Comparison of ENCODE assay signal across 22 cellular contexts in genomic region chr3:22735373-22735772, GRCh38.
DNase-seq lines count a peak whose midpoint lies in the region; ATAC-seq and TF ChIP-seq lines count a peak whose summit lies in the region.
"Had no signal": no experiment of that assay in that cellular context is flagged by ENCODE, and none has a peak within 500 bp of the region (broad histone marks: within the 10 kb centered on the region; RNA-seq: fewer than 3 reads in every experiment).

No MANE protein-coding gene starts in this region.

- H3K36me3 Mint-ChIP-seq in endodermal cell (ENCODE audit: low read depth) (peaks cover 5% of the 10 kb centered on the region), GM23338 (ENCODE audit: low read depth) (no peaks in the 10 kb centered on the region)
- H3K36me3 Mint-ChIP-seq: CD14-positive monocyte; CD4-positive, alpha-beta memory T cell; CD4-positive, CD25-positive, alpha-beta regulatory T cell; CD8-positive, alpha-beta memory T cell had no signal

- H3K27ac ChIP-seq in endodermal cell (ENCODE audit: low read depth, low read length) (no peak overlapping the region), GM23338 (ENCODE audit: low read depth) (no peak overlapping the region)
- H3K27ac ChIP-seq: BLaER1 had no signal

- H3K4me3 Mint-ChIP-seq in endodermal cell: no peak overlapping the region
- no peak overlapping the region for H3K4me3 Mint-ChIP-seq in GM23338
- H3K4me3 Mint-ChIP-seq: CD4-positive, alpha-beta memory T cell; CD4-positive, CD25-positive, alpha-beta regulatory T cell; CD8-positive, alpha-beta memory T cell had no signal

- H3K4me1 Mint-ChIP-seq in endodermal cell: peaks cover 14% of the 10 kb centered on the region
- H3K4me1 Mint-ChIP-seq in GM23338: peaks cover 3% of the 10 kb centered on the region; the same call in 1 of the 3 replicates
- H3K4me1 Mint-ChIP-seq: CD4-positive, alpha-beta memory T cell; CD4-positive, CD25-positive, alpha-beta regulatory T cell; CD8-positive, alpha-beta memory T cell had no signal

- H3K27ac Mint-ChIP-seq in endodermal cell: no peak overlapping the region
- H3K27ac Mint-ChIP-seq in GM23338: no peak overlapping the region
- H3K27ac Mint-ChIP-seq: CD4-positive, alpha-beta memory T cell; CD4-positive, CD25-positive, alpha-beta regulatory T cell; CD8-positive, alpha-beta memory T cell had no signal

- TF ChIP-seq CTCF in endodermal cell (conservative IDR thresholded peaks at IDR 0.05): no peak
- no peak for TF ChIP-seq CTCF in mucosa of descending colon (IDR thresholded peaks at IDR 0.05)
- TF ChIP-seq CTCF in GM23338 (conservative IDR thresholded peaks at IDR 0.05; ENCODE audit: low read depth in 2 of 2): no peak
- no peak for TF ChIP-seq CTCF in GM10266 (IDR thresholded peaks at IDR 0.05; ENCODE audit: control insufficient read depth, insufficient read depth, low read depth, missing control alignments)

- no peaks in the 10 kb centered on the region for H3K27me3 Mint-ChIP-seq in endodermal cell (ENCODE audit: insufficient read depth)
- no peaks in the 10 kb centered on the region for H3K27me3 Mint-ChIP-seq in GM23338 (ENCODE audit: insufficient read depth, low read depth, poor library complexity)
- H3K27me3 Mint-ChIP-seq: CD4-positive, alpha-beta memory T cell; CD4-positive, CD25-positive, alpha-beta regulatory T cell; CD8-positive, alpha-beta memory T cell had no signal

- H3F3A ChIP-seq in GM23338 (replicated peaks; ENCODE audit: low read depth): no peaks in the 10 kb centered on the region

- H3K4me2 ChIP-seq in GM23338: no peak overlapping the region
- H3K4me2 ChIP-seq: BLaER1 had no signal

- DNase-seq in endodermal cell (no peak), mucosa of descending colon (peak in 1 of 3 donors; percentile 44), GM23338 (ENCODE audit: low spot score) (no peak), activated T-cell treated with anti-CD3 and anti-CD28 coated beads for 4 hours (no peak), GM10266 (ENCODE audit: extremely low spot score) (no peak)
- DNase-seq: 8988T; ACHN; BE2C; C1 segment of cervical spinal cord; CD4-positive, alpha-beta memory T cell; CD4-positive, CD25-positive, alpha-beta regulatory T cell; CD8-positive, alpha-beta memory T cell; COR-L47; DMS 273 treated with DMSO at 0.1 percent for 48 hours; DMS153; DMS53; DMS79; DND-41; EL; GDM1 had no signal

- H3K27me3 ChIP-seq in endodermal cell (ENCODE audit: control insufficient read depth, insufficient read depth, low read length, poor library complexity, severe bottlenecking) (no peaks in the 10 kb centered on the region), GM23338 (ENCODE audit: insufficient read depth) (no peaks in the 10 kb centered on the region)
- H3K27me3 ChIP-seq: BE2C, BLaER1 had no signal

- H3K9me3 Mint-ChIP-seq in endodermal cell (peaks cover 27% of the 10 kb centered on the region), GM23338 (no peaks in the 10 kb centered on the region; the same call in 2 of the 3 replicates)

- peaks cover 30% of the 10 kb centered on the region for H3K9me3 ChIP-seq in endodermal cell (ENCODE audit: control insufficient read depth, low read length)
- no peaks in the 10 kb centered on the region for H3K9me3 ChIP-seq in mucosa of descending colon
- H3K9me3 ChIP-seq: BE2C, BLaER1 had no signal

- ATAC-seq in mucosa of descending colon: peak; percentile 93
- no peak for ATAC-seq in GM23338

- H3K36me3 ChIP-seq in endodermal cell (ENCODE audit: control insufficient read depth, insufficient read depth, low read length) (no peaks in the 10 kb centered on the region), mucosa of descending colon (ENCODE audit: low read depth) (no peaks in the 10 kb centered on the region), GM23338 (ENCODE audit: insufficient read depth) (no peaks in the 10 kb centered on the region)
- H3K36me3 ChIP-seq: BE2C, BLaER1 had no signal

- peaks cover 6% of the 10 kb centered on the region for H3K4me1 ChIP-seq in endodermal cell (ENCODE audit: control insufficient read depth, insufficient read depth, low read length)
- peaks cover 7% of the 10 kb centered on the region for H3K4me1 ChIP-seq in mucosa of descending colon (ENCODE audit: low read depth)
- H3K4me1 ChIP-seq in GM23338 (ENCODE audit: insufficient read depth): no peaks in the 10 kb centered on the region
- H3K4me1 ChIP-seq: BE2C, BLaER1 had no signal

- H3K9ac ChIP-seq in endodermal cell (ENCODE audit: extremely low read depth, low read length, poor library complexity, severe bottlenecking): no peak overlapping the region
- H3K9ac ChIP-seq: BLaER1 had no signal

- H3K79me2 ChIP-seq in GM23338 (replicated peaks; ENCODE audit: insufficient read depth): no peaks in the 10 kb centered on the region

- H4K20me1 ChIP-seq in GM23338 (replicated peaks; ENCODE audit: insufficient read depth): no peaks in the 10 kb centered on the region
- H4K20me1 ChIP-seq: BLaER1 had no signal

- H3K4me3 ChIP-seq in endodermal cell (ENCODE audit: low read length) (peak overlapping the region; percentile 14), mucosa of descending colon (no peak overlapping the region), GM23338 (no peak overlapping the region)
- H3K4me3 ChIP-seq: BLaER1 had no signal

- no peak overlapping the region for H2AFZ ChIP-seq in GM23338

- peaks cover 13% of the 10 kb centered on the region; the same call in 1 of the 2 replicates for H3K9me2 ChIP-seq in GM23338 (ENCODE audit: insufficient read depth)

- intact Hi-C loops in mucosa of descending colon (cut with DNase I, micrococcal nuclease): loop anchor here in 1 of 2 donors (10.0 kb wide), 1 partner anchor 149 kb away; no protein-coding TSS in a partner anchor

TF ChIP-seq in GM23338, 12 proteins besides CTCF, POLR2A, EP300 and RAD21 (continues in another document):
- TF ChIP-seq POLR2AphosphoS5 (IDR thresholded peaks at IDR 0.05; ENCODE audit: low read depth) (no peak), CREB1 (CRISPR knock-in tag; IDR thresholded peaks at IDR 0.05; ENCODE audit: low read depth) (no peak), ZNF331 (CRISPR knock-in tag; IDR thresholded peaks at IDR 0.05; ENCODE audit: low read depth) (no peak), STAT1 (IDR thresholded peaks at IDR 0.05; ENCODE audit: unreplicated experiment) (no peak), ETS1 (IDR thresholded peaks at IDR 0.05) (no peak), EZH2 (IDR thresholded peaks at IDR 0.05; ENCODE audit: low read depth, unreplicated experiment) (no peak), JUNB (IDR thresholded peaks at IDR 0.05; ENCODE audit: unreplicated experiment) (no peak)
